ENCODE assay signal across 12 cellular contexts in genomic region chr7:127938588-127938987, GRCh38.
DNase-seq lines count a peak whose midpoint lies in the region; ATAC-seq, FAIRE-seq and TF ChIP-seq lines count a peak whose summit lies in the region.
"Had no signal": no experiment of that assay in that cellular context is flagged by ENCODE, and none has a peak within 500 bp of the region (broad histone marks: within the 10 kb centered on the region; RNA-seq: fewer than 3 reads in every experiment).

No MANE protein-coding gene starts in this region.

- no peak overlapping the region for H3K4me2 ChIP-seq in mammary epithelial cell (ENCODE audit: insufficient read depth, low read depth, low read length)

- dilution Hi-C loops in mammary epithelial cell (cut with HindIII; ENCODE audit: low sequenced_read_pairs): no loop called here

- H2AFZ ChIP-seq in mammary epithelial cell (ENCODE audit: low read depth, low read length): no peak overlapping the region

- H3K4me3 ChIP-seq in mammary epithelial cell (replicated peaks in 1 of 3; ENCODE audit: insufficient read depth in 1 of 3, low read depth in 2 of 3, low read length in 3 of 3) (no peak overlapping the region), left lung (no peak overlapping the region), small intestine (ENCODE audit: low read depth in 1 of 2, low read length in 2 of 2) (no peak overlapping the region)
- H3K4me3 ChIP-seq: ascending aorta had no signal

- peak; percentile 78 for ATAC-seq in left lung
- no peak for ATAC-seq in GM18867 (IDR thresholded peaks at IDR 0.05; ENCODE audit: unreplicated experiment)
- no peak for ATAC-seq in HG02973 (IDR thresholded peaks at IDR 0.05; ENCODE audit: unreplicated experiment)
- ATAC-seq: activated CD8-positive, alpha-beta T cell treated with anti-CD3 and anti-CD28 coated beads, Interleukin-2, amount 10 ng/mL, durations not matched to agents 7 days and 5 days; stimulated activated naive B cell treated with anti-CD40 and anti-IgM and Interleukin-4, amounts not matched to agents 10 μg/mL and 1 μg/mL and 100 μg/mL, for 72 hours had no signal

- WGBS in mammary epithelial cell (ENCODE audit: low coverage, missing lambda C conversion rate): 58% methylated on average over 2 of the region's 2 CpGs
- WGBS in small intestine, 3 donors: 89 to 93% (median 91%) methylated on average over 2 of the region's 2 CpGs

- intact Hi-C loops in mammary epithelial cell (cut with micrococcal nuclease) (loop anchor here (5.0 kb wide), 1 partner anchor 269 kb away; no protein-coding TSS in a partner anchor), left lung (cut with DNase I) (no loop called here)

- no peaks in the 10 kb centered on the region for H4K20me1 ChIP-seq in mammary epithelial cell (ENCODE audit: insufficient read depth, low read length)

- H3K79me2 ChIP-seq in mammary epithelial cell (ENCODE audit: insufficient read depth, low read length): peaks cover 28% of the 10 kb centered on the region

- TF ChIP-seq CTCF in mammary epithelial cell (conservative IDR thresholded peaks at IDR 0.05 in 1 of 2, IDR thresholded peaks at IDR 0.05 in 1 of 2; ENCODE audit: extremely low read depth in 1 of 2, insufficient read depth in 1 of 2, low read depth in 1 of 2, low read length in 2 of 2) (peak in 1 of 2 donors; percentile 22), left lung (IDR thresholded peaks at IDR 0.05) (no peak)

- H3K4me1 ChIP-seq in mammary epithelial cell (ENCODE audit: insufficient read depth, low read length): peaks cover 10% of the 10 kb centered on the region
- H3K4me1 ChIP-seq in left lung: no peaks in the 10 kb centered on the region
- H3K4me1 ChIP-seq in small intestine (ENCODE audit: control insufficient read depth in 2 of 2, insufficient read depth in 1 of 2, low read depth in 1 of 2, low read length in 1 of 2): no peaks in the 10 kb centered on the region
- H3K4me1 ChIP-seq: ascending aorta had no signal

- BruUV-seq in mammary epithelial cell (replicated peaks; lab: Mats Ljungman, UMichigan): no TSS peak

- DNase-seq in COLO829 (ENCODE audit: low spot score): peak; percentile 96
- DNase-seq in LHCN-M2 (ENCODE audit: low read depth): peak; percentile 92
- DNase-seq in mammary epithelial cell: peak; percentile 77
- DNase-seq in left lung: no peak
- DNase-seq in HT-29 (ENCODE audit: low spot score): no peak
- no peak for DNase-seq in small intestine
- DNase-seq: activated CD8-positive, alpha-beta T cell treated with anti-CD3 and anti-CD28 coated beads, Interleukin-2, amount 10 ng/mL, durations not matched to agents 7 days and 5 days; DMS79; stimulated activated naive B cell treated with anti-CD40 and anti-IgM and Interleukin-4, amounts not matched to agents 10 μg/mL and 1 μg/mL and 100 μg/mL, for 72 hours had no signal

- H3K36me3 ChIP-seq in mammary epithelial cell (ENCODE audit: insufficient read depth, low read length) (no peaks in the 10 kb centered on the region), left lung (no peaks in the 10 kb centered on the region), small intestine (ENCODE audit: control insufficient read depth in 2 of 2, insufficient read depth in 2 of 2, low read length in 2 of 2) (no peaks in the 10 kb centered on the region)
- H3K36me3 ChIP-seq: ascending aorta had no signal

- in situ Hi-C loops in mammary epithelial cell (cut with MboI; ENCODE audit: low sequenced_read_pairs in 2 of 2): no loop called here

- no peak overlapping the region for H3K9ac ChIP-seq in mammary epithelial cell (ENCODE audit: insufficient read depth, low read length)

- H3K9me3 ChIP-seq in mammary epithelial cell (replicated peaks; ENCODE audit: insufficient read depth, low read length): no peaks in the 10 kb centered on the region
- H3K9me3 ChIP-seq in left lung: no peaks in the 10 kb centered on the region
- no peaks in the 10 kb centered on the region for H3K9me3 ChIP-seq in small intestine (ENCODE audit: control insufficient read depth, low read depth)
- H3K9me3 ChIP-seq: ascending aorta had no signal

- H3K27ac ChIP-seq in mammary epithelial cell (ENCODE audit: insufficient read depth, low read depth, low read length): no peak overlapping the region
- no peak overlapping the region for H3K27ac ChIP-seq in left lung
- H3K27ac ChIP-seq in small intestine (ENCODE audit: low read depth in 1 of 2, low read length in 1 of 2): no peak overlapping the region
- H3K27ac ChIP-seq: ascending aorta had no signal

- CTCF ChIA-PET in mammary epithelial cell (lab: Charles Lee; ENCODE audit: low non-redundant PET): no interaction called here

- H3K27me3 ChIP-seq in mammary epithelial cell (ENCODE audit: insufficient read depth, low read length) (no peaks in the 10 kb centered on the region), left lung (no peaks in the 10 kb centered on the region), small intestine (ENCODE audit: control insufficient read depth in 2 of 2, insufficient read depth in 2 of 2, low read length in 2 of 2) (no peaks in the 10 kb centered on the region)
- H3K27me3 ChIP-seq: ascending aorta had no signal

- FAIRE-seq in small intestine (lab: Jason Lieb, UNC): no peak

Comparison
In these comparisons a context has a peak if more than half of its experiments do, and no peak if none do; other contexts are left out.
1. DNase-seq: peak in COLO829 (single experiment), LHCN-M2 (single experiment) and mammary epithelial cell (single experiment); none in left lung (0 of 2), HT-29 (single experiment) and small intestine (single experiment).